ENCODE assay signal across 18 cellular contexts in the genomic region with DNA sequence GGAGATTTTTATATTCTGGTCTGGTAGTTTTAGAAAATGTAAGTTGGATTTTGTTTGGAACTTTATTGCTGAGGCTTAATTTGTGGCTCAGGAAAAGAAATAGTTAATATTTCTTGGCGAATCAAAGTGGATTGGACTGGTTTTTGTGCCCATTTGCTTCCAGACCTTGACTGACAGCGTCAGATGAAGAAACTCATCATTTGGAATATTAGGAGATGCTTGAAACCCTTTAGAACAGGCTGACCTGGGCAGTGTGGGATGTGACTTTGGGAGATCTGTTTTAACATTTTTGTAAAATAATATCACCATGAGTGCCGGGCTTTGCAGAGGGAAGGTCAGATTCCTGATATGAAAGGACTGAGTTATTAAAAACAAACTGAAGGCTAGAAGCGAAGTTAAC.
DNase-seq lines count a peak whose midpoint lies in the region; ATAC-seq and TF ChIP-seq lines count a peak whose summit lies in the region.
"Had no signal": no experiment of that assay in that cellular context is flagged by ENCODE, and none has a peak within 500 bp of the region (broad histone marks: within the 10 kb centered on the region; RNA-seq: fewer than 3 reads in every experiment).

No MANE protein-coding gene starts in this region.

- H3K4me1 Mint-ChIP-seq in CD4-positive, CD25-positive, alpha-beta regulatory T cell, result peaks cover 13 to 51% (median 39%) of the 10 kb centered on the region in 4 donors
- H3K4me1 Mint-ChIP-seq in T-helper 17 cell, result peaks cover 53% of the 10 kb centered on the region

- peaks cover 56% of the 10 kb centered on the region for H3K36me3 Mint-ChIP-seq in CD4-positive, CD25-positive, alpha-beta regulatory T cell
- peaks cover 16% of the 10 kb centered on the region for H3K36me3 Mint-ChIP-seq in T-helper 17 cell (ENCODE audit: low read depth)

- no peak for ATAC-seq in CD4-positive, CD25-positive, alpha-beta regulatory T cell (ENCODE audit: low read depth in 2 of 2)
- ATAC-seq in T-helper 17 cell (no peak), psoas muscle (no peak), GM18909 (IDR thresholded peaks at IDR 0.05; ENCODE audit: poor library complexity, unreplicated experiment) (no peak)
- ATAC-seq: HepG2 had no signal

- H3K9me3 Mint-ChIP-seq in CD4-positive, CD25-positive, alpha-beta regulatory T cell, result no peaks in the 10 kb centered on the region
- H3K9me3 Mint-ChIP-seq: CD8-positive, alpha-beta memory T cell; H9 had no signal

- H3K36me3 ChIP-seq in CD4-positive, CD25-positive, alpha-beta regulatory T cell (ENCODE audit: control insufficient read depth, insufficient read depth, low read length), result peaks cover 82% of the 10 kb centered on the region
- H3K36me3 ChIP-seq in GM23248 (ENCODE audit: low read depth), result peaks cover 59% of the 10 kb centered on the region; the same call in 1 of the 2 replicates
- peaks cover 0 to 34% of the 10 kb centered on the region in 2 donors for H3K36me3 ChIP-seq in psoas muscle (ENCODE audit: insufficient read depth in 1 of 2, low read depth in 1 of 2)
- H3K36me3 ChIP-seq: BE2C had no signal

- H3K9ac ChIP-seq in GM23248, result 0 out of 2 replicates have a peak overlapping the region, but pooled peaks have one; percentile 14

- H3K4me3 ChIP-seq in CD4-positive, CD25-positive, alpha-beta regulatory T cell (ENCODE audit: low read depth, low read length), result no peak overlapping the region
- H3K4me3 ChIP-seq in GM23248 (no peak overlapping the region), psoas muscle (no peak overlapping the region)

- peak overlapping the region in 2 of 3 donors; percentile 22 to 28 for H3K27ac Mint-ChIP-seq in CD4-positive, CD25-positive, alpha-beta regulatory T cell
- H3K27ac Mint-ChIP-seq in T-helper 17 cell, result peak overlapping the region; percentile 95

- no peak overlapping the region for H3K4me2 ChIP-seq in GM23248 (ENCODE audit: unreplicated experiment)

- no peaks in the 10 kb centered on the region for H3K27me3 ChIP-seq in CD4-positive, CD25-positive, alpha-beta regulatory T cell (ENCODE audit: control insufficient read depth, insufficient read depth, low read length)
- H3K27me3 ChIP-seq in GM23248 (replicated peaks; ENCODE audit: insufficient read depth) (no peaks in the 10 kb centered on the region), psoas muscle (ENCODE audit: insufficient read depth in 3 of 3, low read length in 2 of 3) (no peaks in the 10 kb centered on the region)
- H3K27me3 ChIP-seq: BE2C had no signal

- peaks cover 24% of the 10 kb centered on the region for H3F3A ChIP-seq in GM23248 (ENCODE audit: insufficient read depth)

- TF ChIP-seq CTCF in psoas muscle (IDR thresholded peaks at IDR 0.05), result no peak

- H3K4me3 Mint-ChIP-seq in CD4-positive, CD25-positive, alpha-beta regulatory T cell, result no peak overlapping the region
- H3K4me3 Mint-ChIP-seq in T-helper 17 cell, result no peak overlapping the region
- H3K4me3 Mint-ChIP-seq: CD8-positive, alpha-beta memory T cell; H9 had no signal

- no peak for DNase-seq in CD4-positive, CD25-positive, alpha-beta regulatory T cell
- no peak for DNase-seq in GM23248
- no peak for DNase-seq in T-helper 17 cell
- DNase-seq in psoas muscle, result no peak
- DNase-seq in DMS 273 (lab: John Stamatoyannopoulos, UW; ENCODE audit: unreplicated experiment), result no peak
- DNase-seq in amniotic stem cell (lab: John Stamatoyannopoulos, UW), result no peak
- DNase-seq: BE2C; CD8-positive, alpha-beta memory T cell; DMS 273 treated with DMSO at 0.1 percent for 48 hours; H9; Karpas-422; NCI-H1417; NCI-H1930; NCI-H2171 treated with DMSO at 0.1 percent for 48 hours; NCI-H774; SHP77 treated with DMSO at 0.1 percent for 48 hours had no signal

- 79 to 84% methylated on average over 4 of the region's 4 CpGs for WGBS in GM23248 (ENCODE audit: low coverage in 1 of 2, low lambda C conversion rate in 2 of 2, missing lambda C conversion rate in 2 of 2), 2 experiments
- WGBS in psoas muscle, 3 donors, result 33 to 50% (median 34%) methylated on average over 4 of the region's 4 CpGs

- intact Hi-C loops in psoas muscle (cut with DNase I), result no loop called here

- H3K9me3 ChIP-seq in CD4-positive, CD25-positive, alpha-beta regulatory T cell (ENCODE audit: control insufficient read depth in 2 of 2, low read length in 2 of 2), result no peaks in the 10 kb centered on the region
- H3K9me3 ChIP-seq in GM23248 (ENCODE audit: low read depth) (no peaks in the 10 kb centered on the region), T-helper 17 cell (ENCODE audit: control insufficient read depth, low read length, poor library complexity, severe bottlenecking) (no peaks in the 10 kb centered on the region), psoas muscle (no peaks in the 10 kb centered on the region)
- H3K9me3 ChIP-seq: BE2C had no signal

- no peaks in the 10 kb centered on the region for H3K27me3 Mint-ChIP-seq in CD4-positive, CD25-positive, alpha-beta regulatory T cell
- no peaks in the 10 kb centered on the region for H3K27me3 Mint-ChIP-seq in T-helper 17 cell
- H3K27me3 Mint-ChIP-seq: CD8-positive, alpha-beta memory T cell had no signal

- no peak overlapping the region for H2AFZ ChIP-seq in GM23248

- H4K20me1 ChIP-seq in GM23248 (ENCODE audit: insufficient read depth), result no peaks in the 10 kb centered on the region

- H3K79me2 ChIP-seq in GM23248 (ENCODE audit: insufficient read depth), result peaks cover 63% of the 10 kb centered on the region

- peaks cover 19% of the 10 kb centered on the region for H3K4me1 ChIP-seq in CD4-positive, CD25-positive, alpha-beta regulatory T cell (ENCODE audit: control insufficient read depth, insufficient read depth, low read length, poor library complexity, severe bottlenecking)
- H3K4me1 ChIP-seq in GM23248 (ENCODE audit: insufficient read depth) (peaks cover 30% of the 10 kb centered on the region), psoas muscle (peaks cover 89% of the 10 kb centered on the region)

- no peaks in the 10 kb centered on the region for H3K9me2 ChIP-seq in GM23248 (ENCODE audit: insufficient read depth)

- H3K27ac ChIP-seq in CD4-positive, CD25-positive, alpha-beta regulatory T cell (ENCODE audit: insufficient read depth, low read length, poor library complexity, severe bottlenecking), result no peak overlapping the region
- peak overlapping the region; percentile 21; the same call in 1 of the 2 replicates for H3K27ac ChIP-seq in GM23248
- H3K27ac ChIP-seq in psoas muscle, result peak overlapping the region; percentile 90

- in situ Hi-C loops in GM23248 (cut with MboI), result no loop called here
